In the genomic region with DNA sequence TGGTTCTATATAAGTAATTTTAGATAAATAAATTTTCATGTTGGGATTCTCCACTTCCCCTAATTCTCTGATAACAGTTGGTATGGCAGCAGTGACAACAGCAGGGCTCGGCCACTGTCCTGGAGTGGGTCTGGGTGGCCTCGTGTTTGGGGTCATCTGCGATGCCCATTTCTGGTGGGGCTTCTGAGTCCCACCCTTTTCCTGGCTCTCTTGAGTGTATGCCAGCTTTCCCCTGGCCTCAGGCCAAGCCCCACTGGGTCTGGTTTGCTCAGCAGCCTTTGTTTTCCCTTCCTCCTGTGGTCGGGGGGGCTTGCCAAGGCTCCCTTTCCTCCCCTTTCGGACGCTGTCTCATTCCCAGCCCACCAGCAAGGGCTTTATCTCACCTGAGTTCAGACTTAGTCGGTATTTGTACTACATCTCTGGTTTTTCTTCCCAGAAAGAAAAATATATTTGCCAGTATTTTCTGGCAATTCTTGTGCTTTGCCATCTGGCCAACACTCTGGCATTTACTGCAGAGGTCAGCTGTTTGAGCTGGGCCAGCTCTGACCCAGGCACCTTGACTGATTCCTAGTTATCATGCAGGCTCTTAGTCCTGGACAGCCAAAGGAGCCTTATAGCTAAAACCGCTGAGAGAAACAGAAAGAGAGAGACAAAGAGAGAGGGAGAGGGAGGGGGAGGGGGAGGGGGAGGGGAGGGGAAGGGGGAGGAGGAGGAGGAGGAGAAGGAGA, we compare ENCODE assay signal across 14 cellular contexts. TPM values are rescaled to one million over a fixed set of nuclear protein-coding genes. Genes with fewer than 3 reads are reported as not detected.
"Had no signal": no experiment of that assay in that cellular context is flagged by ENCODE, and none has a peak within 500 bp of the region (broad histone marks: within the 10 kb centered on the region; RNA-seq: fewer than 3 reads in every experiment).

No MANE protein-coding gene starts in this region.

- H3K27ac ChIP-seq: ovary had no signal

- H3K36me3 ChIP-seq: ovary had no signal

- H3K4me3 ChIP-seq: body of pancreas, dorsolateral prefrontal cortex, ovary had no signal

- H3K27me3 ChIP-seq: body of pancreas, dorsolateral prefrontal cortex, ovary had no signal

- ATAC-seq: activated naive CD4-positive, alpha-beta T cell treated with anti-CD3 and anti-CD28 coated beads, Interleukin-2, amount 50 U/mL, for 72 hours; body of pancreas; esophagus mucosa; left colon; WTC11 had no signal

- DNase-seq: activated CD4-positive, alpha-beta T cell treated with anti-CD3 and anti-CD28 coated beads, Interleukin-2, amount 10 ng/mL, durations not matched to agents 24 days and 14 days; amniotic stem cell; body of pancreas; glutamatergic neuron; left colon; stimulated activated CD4-positive, alpha-beta T cell treated with anti-CD3 and anti-CD28 coated beads, Interleukin-15, amount 100 ng/mL, for 24 hours; stimulated activated CD4-positive, alpha-beta T cell treated with anti-CD3 and anti-CD28 coated beads, Interleukin-4, amount 100 ng/mL, for 24 hours had no signal

- H3K9me3 ChIP-seq: body of pancreas, ovary had no signal

RNA-seq across cellular contexts. Expression of gene MYZAP, which starts 35.2 kb away (rescaled TPM):
- total RNA-seq: activated CD4-positive, alpha-beta T cell treated with anti-CD3 and anti-CD28 coated beads, Interleukin-2, amount 10 ng/mL, durations not matched to agents 24 days and 14 days; activated CD8-positive, alpha-beta memory T cell treated with anti-CD3 and anti-CD28 coated beads for 36 hours had no signal
- polyA plus RNA-seq: neural cell had no signal
